35 cellular contexts compared by ENCODE assay signal in the genomic region with DNA sequence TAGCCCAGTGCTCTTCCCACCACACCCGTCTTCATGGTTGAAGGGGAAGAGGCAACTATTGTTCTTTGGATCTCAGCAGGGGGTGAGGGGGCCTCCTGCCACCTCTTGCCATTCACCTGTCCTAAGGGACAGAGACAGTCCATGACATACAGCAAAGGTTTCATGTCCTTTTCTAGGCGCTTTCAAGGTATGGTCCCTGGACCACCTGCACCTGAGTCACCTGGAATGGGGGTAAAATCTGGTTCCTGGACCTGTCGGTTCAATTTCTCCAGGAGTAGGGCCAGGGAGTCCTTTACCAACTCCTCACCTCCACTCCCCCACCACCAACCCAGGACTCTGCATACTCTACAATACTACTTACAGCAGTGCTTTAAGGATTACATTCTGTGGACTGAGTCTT. TPM values are rescaled to one million over a fixed set of nuclear protein-coding genes. Genes with fewer than 3 reads are reported as not detected.
A peak's percentile ranks its signal among the peaks of the same experiment; 100 is the strongest.
DNase-seq lines count a peak whose midpoint lies in the region; ATAC-seq and TF ChIP-seq lines count a peak whose summit lies in the region.
"Had no signal": no experiment of that assay in that cellular context is flagged by ENCODE, and none has a peak within 500 bp of the region (broad histone marks: within the 10 kb centered on the region; RNA-seq: fewer than 3 reads in every experiment).

No MANE protein-coding gene starts in this region.

- 100% methylated on average over 3 of the region's 3 CpGs for whole genome bisulfite sequencing in esophagus muscularis mucosa
- WGBS in neuronal stem cell (ENCODE audit: extremely low coverage in 2 of 2, insufficient read length in 2 of 2, insufficient replicate concordance in 1 of 2), 2 donors: no CpG with 5 or more reads among the region's 3 CpGs

- intact Hi-C loops in esophagus muscularis mucosa (cut with DNase I): no loop called here

- H3K4me1 ChIP-seq in esophagus muscularis mucosa: no peaks in the 10 kb centered on the region
- no peaks in the 10 kb centered on the region for H3K4me1 ChIP-seq in neuronal stem cell (ENCODE audit: control insufficient read depth in 2 of 2, insufficient read depth in 1 of 2, low read depth in 1 of 2, low read length in 2 of 2)
- H3K4me1 ChIP-seq: A549, BE2C, Caco-2 had no signal

- no peak overlapping the region for H2AFZ ChIP-seq in neuronal stem cell (ENCODE audit: low read length)

- no peak overlapping the region for H2AK5ac ChIP-seq in neuronal stem cell (ENCODE audit: low read depth, low read length)

- H4K8ac ChIP-seq in neuronal stem cell (ENCODE audit: low read depth, low read length): no peak overlapping the region

- H3K27ac ChIP-seq in esophagus muscularis mucosa (replicated peaks in 1 of 4) (no peak overlapping the region), neuronal stem cell (replicated peaks; ENCODE audit: low read length) (no peak overlapping the region)
- H3K27ac ChIP-seq: 22Rv1; A549; BLaER1; BLaER1 treated with 17β-estradiol and CSF1 and Interleukin-3, amounts not matched to agents 10 nM and 100 nM; C4-2B had no signal

- no peak overlapping the region for H2BK120ac ChIP-seq in neuronal stem cell (ENCODE audit: low read depth, low read length)

- peak overlapping the region; percentile 58 for H3K14ac ChIP-seq in neuronal stem cell (ENCODE audit: low read length)

- H3K4me3 ChIP-seq in esophagus muscularis mucosa (no peak overlapping the region), neuronal stem cell (ENCODE audit: low read length in 2 of 2) (no peak overlapping the region)
- H3K4me3 ChIP-seq: A549; BLaER1; BLaER1 treated with 17β-estradiol and CSF1 and Interleukin-3, amounts not matched to agents 10 nM and 100 nM had no signal

- no peak overlapping the region for H3K4ac ChIP-seq in neuronal stem cell (ENCODE audit: low read length)

- no peak overlapping the region for H3K9ac ChIP-seq in neuronal stem cell (ENCODE audit: low read depth, low read length, poor library complexity)
- H3K9ac ChIP-seq: BLaER1; BLaER1 treated with 17β-estradiol and CSF1 and Interleukin-3, amounts not matched to agents 10 nM and 100 nM had no signal

- no peak overlapping the region for H3K4me3 Mint-ChIP-seq in activated CD8-positive, alpha-beta memory T cell treated with anti-CD3 and anti-CD28 coated beads, Interleukin-2, amount 10 ng/mL, durations not matched to agents 7 days and 5 days
- H3K4me3 Mint-ChIP-seq in stimulated activated effector memory CD8-positive, alpha-beta T cell treated with anti-CD3 and anti-CD28 coated beads, Interleukin-12 subunit alpha, Interleukin-12 subunit beta, amount 100 ng/mL, for 72 hours: no peak overlapping the region
- H3K4me3 Mint-ChIP-seq: B cell; CD14-positive monocyte; CD4-positive, alpha-beta T cell; CD4-positive, CD25-positive, alpha-beta regulatory T cell; CD8-positive, alpha-beta memory T cell; CD8-positive, alpha-beta T cell had no signal

- H3K27ac Mint-ChIP-seq in activated CD8-positive, alpha-beta memory T cell treated with anti-CD3 and anti-CD28 coated beads, Interleukin-2, amount 10 ng/mL, durations not matched to agents 7 days and 5 days: no peak overlapping the region
- H3K27ac Mint-ChIP-seq in stimulated activated effector memory CD8-positive, alpha-beta T cell treated with anti-CD3 and anti-CD28 coated beads, Interleukin-12 subunit alpha, Interleukin-12 subunit beta, amount 100 ng/mL, for 72 hours: peak overlapping the region; percentile 23
- H3K27ac Mint-ChIP-seq: B cell; CD4-positive, alpha-beta T cell; CD8-positive, alpha-beta T cell had no signal

- no peak for TF ChIP-seq POLR2A in esophagus muscularis mucosa (IDR thresholded peaks at IDR 0.05; ENCODE audit: low read depth)

- H3K36me3 ChIP-seq in esophagus muscularis mucosa (peaks cover 25 to 72% (median 51%) of the 10 kb centered on the region in 4 donors), neuronal stem cell (replicated peaks in 1 of 2; ENCODE audit: control insufficient read depth in 2 of 2, insufficient read depth in 2 of 2, low read length in 2 of 2) (peaks cover 4 to 76% of the 10 kb centered on the region in 2 donors)
- H3K36me3 ChIP-seq: BE2C had no signal

- H2BK12ac ChIP-seq in neuronal stem cell (ENCODE audit: low read length): no peak overlapping the region

- TF ChIP-seq EP300 in esophagus muscularis mucosa (IDR thresholded peaks at IDR 0.05): no peak

- no peak for ATAC-seq in activated CD8-positive, alpha-beta memory T cell treated with anti-CD3 and anti-CD28 coated beads, Interleukin-2, amount 10 ng/mL, durations not matched to agents 7 days and 5 days
- no peak for ATAC-seq in stimulated activated effector memory CD8-positive, alpha-beta T cell treated with anti-CD3 and anti-CD28 coated beads, Interleukin-12 subunit alpha, Interleukin-12 subunit beta, amount 100 ng/mL, for 72 hours
- ATAC-seq: A549; CD8-positive, alpha-beta T cell had no signal

- no peaks in the 10 kb centered on the region for H3K27me3 Mint-ChIP-seq in activated CD8-positive, alpha-beta memory T cell treated with anti-CD3 and anti-CD28 coated beads, Interleukin-2, amount 10 ng/mL, durations not matched to agents 7 days and 5 days
- H3K27me3 Mint-ChIP-seq: B cell; CD4-positive, alpha-beta memory T cell; CD4-positive, alpha-beta T cell; CD4-positive, CD25-positive, alpha-beta regulatory T cell; CD8-positive, alpha-beta memory T cell had no signal

- H3K27me3 ChIP-seq in esophagus muscularis mucosa (no peaks in the 10 kb centered on the region), neuronal stem cell (ENCODE audit: control insufficient read depth in 3 of 3, insufficient read depth in 3 of 3, low read depth in 1 of 3, low read length in 3 of 3) (no peaks in the 10 kb centered on the region)
- H3K27me3 ChIP-seq: BE2C; BLaER1; BLaER1 treated with 17β-estradiol and CSF1 and Interleukin-3, amounts not matched to agents 10 nM and 100 nM had no signal

- DNase-seq in activated CD8-positive, alpha-beta memory T cell treated with anti-CD3 and anti-CD28 coated beads for 24 hours: peak; percentile 17
- no peak for DNase-seq in activated CD8-positive, alpha-beta memory T cell treated with anti-CD3 and anti-CD28 coated beads, Interleukin-2, amount 10 ng/mL, durations not matched to agents 7 days and 5 days
- DNase-seq in esophagus muscularis mucosa (ENCODE audit: extremely low spot score) (peak; percentile 64), neuronal stem cell (ENCODE audit: low spot score) (no peak), NCI-H1436 treated with DMSO at 0.1 percent for 48 hours (lab: John Stamatoyannopoulos, UW) (no peak), NCI-H1105 treated with DMSO at 0.1 percent for 48 hours (lab: John Stamatoyannopoulos, UW) (no peak), HPDE6-E6E7 (ENCODE audit: extremely low spot score) (no peak)
- DNase-seq in stimulated activated effector memory CD8-positive, alpha-beta T cell treated with anti-CD3 and anti-CD28 coated beads, Interleukin-12 subunit alpha, Interleukin-12 subunit beta, amount 100 ng/mL, for 72 hours (ENCODE audit: low spot score in 2 of 2): no peak
- DNase-seq: 8988T; ACHN; AML-193; BE2C; C1 segment of cervical spinal cord; Caco-2; Calu3; CD4-positive, alpha-beta memory T cell; CD4-positive, alpha-beta T cell; CD4-positive, CD25-positive, alpha-beta regulatory T cell; CD8-positive, alpha-beta memory T cell; CD8-positive, alpha-beta T cell; COR-L47; DMS 273 treated with DMSO at 0.1 percent for 48 hours; DMS153; DMS53; DMS79; DMS79 treated with DMSO at 0.1 percent for 48 hours; DND-41; EL had no signal

- no peaks in the 10 kb centered on the region for H3K9me3 Mint-ChIP-seq in activated CD8-positive, alpha-beta memory T cell treated with anti-CD3 and anti-CD28 coated beads, Interleukin-2, amount 10 ng/mL, durations not matched to agents 7 days and 5 days (ENCODE audit: low read depth)
- no peaks in the 10 kb centered on the region for H3K9me3 Mint-ChIP-seq in stimulated activated effector memory CD8-positive, alpha-beta T cell treated with anti-CD3 and anti-CD28 coated beads, Interleukin-12 subunit alpha, Interleukin-12 subunit beta, amount 100 ng/mL, for 72 hours
- H3K9me3 Mint-ChIP-seq: CD14-positive monocyte; CD4-positive, alpha-beta memory T cell; CD4-positive, alpha-beta T cell; CD4-positive, CD25-positive, alpha-beta regulatory T cell; CD8-positive, alpha-beta memory T cell; CD8-positive, alpha-beta T cell had no signal

- peaks cover 14% of the 10 kb centered on the region for H3K36me3 Mint-ChIP-seq in activated CD8-positive, alpha-beta memory T cell treated with anti-CD3 and anti-CD28 coated beads, Interleukin-2, amount 10 ng/mL, durations not matched to agents 7 days and 5 days
- peaks cover 61% of the 10 kb centered on the region for H3K36me3 Mint-ChIP-seq in stimulated activated effector memory CD8-positive, alpha-beta T cell treated with anti-CD3 and anti-CD28 coated beads, Interleukin-12 subunit alpha, Interleukin-12 subunit beta, amount 100 ng/mL, for 72 hours

- H3K4me1 Mint-ChIP-seq in activated CD8-positive, alpha-beta memory T cell treated with anti-CD3 and anti-CD28 coated beads, Interleukin-2, amount 10 ng/mL, durations not matched to agents 7 days and 5 days: no peaks in the 10 kb centered on the region
- H3K4me1 Mint-ChIP-seq in stimulated activated effector memory CD8-positive, alpha-beta T cell treated with anti-CD3 and anti-CD28 coated beads, Interleukin-12 subunit alpha, Interleukin-12 subunit beta, amount 100 ng/mL, for 72 hours: no peaks in the 10 kb centered on the region
- H3K4me1 Mint-ChIP-seq: CD4-positive, CD25-positive, alpha-beta regulatory T cell had no signal

- H3K18ac ChIP-seq in neuronal stem cell (ENCODE audit: low read length): no peak overlapping the region

- no peaks in the 10 kb centered on the region for H3K79me1 ChIP-seq in neuronal stem cell (ENCODE audit: low read depth, low read length)

- no peak overlapping the region for H4K91ac ChIP-seq in neuronal stem cell (ENCODE audit: low read depth, low read length, poor library complexity)

- CTCF ChIA-PET in activated CD8-positive, alpha-beta memory T cell treated with anti-CD3 and anti-CD28 coated beads, Interleukin-2, amount 10 ng/mL, durations not matched to agents 7 days and 5 days (lab: Charles Lee): no interaction called here

- TF ChIP-seq CTCF in esophagus muscularis mucosa (IDR thresholded peaks at IDR 0.05): no peak

- no peak overlapping the region for H3K23ac ChIP-seq in neuronal stem cell (ENCODE audit: low read depth, low read length, poor library complexity)

- no peak overlapping the region for H2BK15ac ChIP-seq in neuronal stem cell (ENCODE audit: low read length)

- peak overlapping the region; percentile 20 for H2BK5ac ChIP-seq in neuronal stem cell (ENCODE audit: low read length)

- no peak overlapping the region for H3K4me2 ChIP-seq in neuronal stem cell (ENCODE audit: insufficient read depth, low read length, poor library complexity, severe bottlenecking)
- H3K4me2 ChIP-seq: A549; BLaER1; BLaER1 treated with 17β-estradiol and CSF1 and Interleukin-3, amounts not matched to agents 10 nM and 100 nM had no signal

- H3K9me3 ChIP-seq in esophagus muscularis mucosa (no peaks in the 10 kb centered on the region), neuronal stem cell (replicated peaks in 1 of 2; ENCODE audit: control insufficient read depth in 2 of 2, insufficient read depth in 1 of 2, low read depth in 1 of 2, low read length in 2 of 2) (no peaks in the 10 kb centered on the region)
- H3K9me3 ChIP-seq: A549; BE2C; BLaER1; BLaER1 treated with 17β-estradiol and CSF1 and Interleukin-3, amounts not matched to agents 10 nM and 100 nM; Caco-2 had no signal

RNA-seq across cellular contexts. Expression of a gene that starts 33.5 kb away (rescaled TPM):
- 10 to 100 TPM; 40.3 to 42.7 TPM for total RNA-seq in activated CD8-positive, alpha-beta memory T cell treated with anti-CD3 and anti-CD28 coated beads, Interleukin-2, amount 10 ng/mL, durations not matched to agents 7 days and 5 days
- 10 to 100 TPM; 34.9 to 54.9 (median 46.2) TPM for total RNA-seq in esophagus muscularis mucosa
- polyA plus RNA-seq in neuronal stem cell (2013, experiment 1 of 2): 57.9 TPM
- polyA plus RNA-seq in neuronal stem cell (2013, experiment 2 of 2): 60.6 TPM

Comparison
In these comparisons a context has a peak if more than half of its experiments do, and no peak if none do; other contexts are left out.
1. DNase-seq: peak in activated CD8-positive, alpha-beta memory T cell treated with anti-CD3 and anti-CD28 coated beads for 24 hours (single experiment) and esophagus muscularis mucosa (single experiment); none in activated CD8-positive, alpha-beta memory T cell treated with anti-CD3 and anti-CD28 coated beads, Interleukin-2, amount 10 ng/mL, durations not matched to agents 7 days and 5 days (single experiment), neuronal stem cell (single experiment), stimulated activated effector memory CD8-positive, alpha-beta T cell treated with anti-CD3 and anti-CD28 coated beads, Interleukin-12 subunit alpha, Interleukin-12 subunit beta, amount 100 ng/mL, for 72 hours (0 of 2), NCI-H1436 treated with DMSO at 0.1 percent for 48 hours (single experiment), NCI-H1105 treated with DMSO at 0.1 percent for 48 hours (single experiment) and HPDE6-E6E7 (single experiment).